Comparison of ENCODE assay signal across 8 cellular contexts in genomic region chr4:184288451-184289178, GRCh38.
DNase-seq lines count a peak whose midpoint lies in the region; ATAC-seq and TF ChIP-seq lines count a peak whose summit lies in the region.

No MANE protein-coding gene starts in this region.

- H3K4me3 ChIP-seq in duodenal mucosa (ENCODE audit: low read depth in 1 of 2, low read length in 2 of 2), result peak overlapping the region in 1 of 2 donors; percentile 27
- H3K4me3 ChIP-seq in thymus (ENCODE audit: low read length), result no peak overlapping the region

- H3K9me3 ChIP-seq in duodenal mucosa (ENCODE audit: control insufficient read depth in 1 of 2, low read length in 2 of 2), result no peaks in the 10 kb centered on the region
- H3K9me3 ChIP-seq in thymus (ENCODE audit: control insufficient read depth), result no peaks in the 10 kb centered on the region

- WGBS in thymus, result 47% methylated on average over 14 of the region's 14 CpGs

- H3K27me3 ChIP-seq in duodenal mucosa (ENCODE audit: control insufficient read depth in 1 of 2, insufficient read depth in 2 of 2, low read length in 2 of 2) (no peaks in the 10 kb centered on the region), thymus (ENCODE audit: control insufficient read depth, insufficient read depth) (no peaks in the 10 kb centered on the region)

- H3K4me1 ChIP-seq in duodenal mucosa (ENCODE audit: control insufficient read depth in 1 of 2, insufficient read depth in 2 of 2, low read length in 2 of 2) (peaks cover 28% of the 10 kb centered on the region in 2 donors), thymus (ENCODE audit: control insufficient read depth, insufficient read depth, low read length) (peaks cover 4% of the 10 kb centered on the region)

- DNase-seq in GM10248 (ENCODE audit: extremely low spot score) (peak; percentile 63), HuH-7.5 (ENCODE audit: low spot score) (no peak), KG1 (lab: John Stamatoyannopoulos, UW) (no peak), NCI-H510A treated with DMSO at 0.1 percent for 48 hours (lab: John Stamatoyannopoulos, UW) (no peak)

- POLR2A ChIA-PET in GM10248 (lab: Yijun Ruan, JAX), result interaction anchor here (1.7 kb wide), 1 partner anchor 16 kb away, joined by 7 read pairs; no protein-coding TSS in a partner anchor

- peak; percentile 60 for ATAC-seq in GM19452 (IDR thresholded peaks at IDR 0.05; ENCODE audit: unreplicated experiment)
- peak; percentile 55 for ATAC-seq in HG03457 (IDR thresholded peaks at IDR 0.05; ENCODE audit: unreplicated experiment)

- CTCF ChIA-PET in GM10248 (lab: Yijun Ruan, JAX), result interaction anchor here (0.7 to 2.9 kb wide), 16 partner anchors 13 to 249 kb away, joined by 3 to 14 read pairs (median 4); no protein-coding TSS in a partner anchor

- peak overlapping the region; percentile 17 for H3K27ac ChIP-seq in duodenal mucosa (ENCODE audit: low read depth, low read length)
- H3K27ac ChIP-seq in thymus (ENCODE audit: low read depth), result peak overlapping the region; percentile 13

- H3K36me3 ChIP-seq in duodenal mucosa (ENCODE audit: control insufficient read depth in 1 of 2, insufficient read depth in 2 of 2, low read length in 2 of 2) (no peaks in the 10 kb centered on the region), thymus (ENCODE audit: control insufficient read depth, insufficient read depth) (no peaks in the 10 kb centered on the region)

- peak overlapping the region; percentile 33 to 45 for H3K9ac ChIP-seq in duodenal mucosa (ENCODE audit: low read depth in 1 of 2, low read length in 2 of 2)

- TF ChIP-seq CTCF in GM10248 (IDR thresholded peaks at IDR 0.05; ENCODE audit: control extremely low read depth, extremely low read depth, low read depth, missing control alignments), result no peak
